Comparison of ENCODE assay signal across 9 cellular contexts in the genomic region with DNA sequence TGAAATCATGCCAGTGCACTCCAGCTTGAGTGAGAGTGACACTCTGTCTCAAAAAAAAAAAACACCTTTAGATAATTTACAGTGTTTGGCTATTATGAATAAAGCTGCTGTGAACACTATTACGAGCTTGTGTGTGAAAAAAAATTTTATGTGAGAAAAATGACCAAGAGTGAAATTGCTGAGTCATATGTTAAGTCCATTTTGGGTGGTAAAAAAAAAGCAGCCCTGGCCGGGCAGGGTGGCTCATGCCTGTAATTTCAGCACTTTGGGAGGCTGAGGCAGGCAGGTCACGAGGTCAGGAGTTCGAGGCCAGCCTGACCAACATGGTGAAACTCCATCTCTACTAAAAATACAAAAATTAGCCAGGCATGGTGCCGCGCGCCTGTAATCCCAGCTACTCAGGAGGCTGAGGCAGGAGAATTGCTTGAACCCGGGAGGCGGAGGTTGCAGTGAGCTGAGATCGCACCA. TPM values are rescaled to one million over a fixed set of nuclear protein-coding genes. Genes with fewer than 3 reads are reported as not detected.
DNase-seq lines count a peak whose midpoint lies in the region; ATAC-seq, FAIRE-seq and TF ChIP-seq lines count a peak whose summit lies in the region.
"Not testable (repeated sequence)": the region's sequence is repeated elsewhere in the genome, so short reads cannot be mapped to it uniquely, and the experiment has no call there.
"Had no signal": no experiment of that assay in that cellular context is flagged by ENCODE, and none has a peak within 500 bp of the region (broad histone marks: within the 10 kb centered on the region; RNA-seq: fewer than 3 reads in every experiment).

No MANE protein-coding gene starts in this region.

- H3K4me2 ChIP-seq in Karpas-422 (ENCODE audit: low read depth, low read length, poor library complexity, severe bottlenecking); astrocyte (ENCODE audit: low read length): not testable (repeated sequence)

- not testable (repeated sequence) for FAIRE-seq in astrocyte (lab: Jason Lieb, UNC)

- not testable (repeated sequence) for H3K9ac ChIP-seq in Karpas-422 (ENCODE audit: low read length); astrocyte (ENCODE audit: low read length)

- not testable (repeated sequence) for H3K27ac ChIP-seq in Karpas-422 (ENCODE audit: low read length); astrocyte (ENCODE audit: low read depth, low read length)

- H3K9me2 ChIP-seq in Karpas-422 (replicated peaks; ENCODE audit: insufficient read depth, low read length) = not testable (repeated sequence)

- H3K27me3 ChIP-seq in Karpas-422 (ENCODE audit: low read length); astrocyte (ENCODE audit: insufficient read depth, low read length): not testable (repeated sequence)

- DNase-seq in GM12865 (ENCODE audit: low read depth) (peak; percentile 90), GM20000 (ENCODE audit: low spot score) (peak; percentile 36), Karpas-422 (peak; percentile 17), posterior vena cava (ENCODE audit: low spot score) (peak; percentile 14)
- not testable (repeated sequence) for DNase-seq in astrocyte (ENCODE audit: low read depth)

- not testable (repeated sequence) for H2AFZ ChIP-seq in Karpas-422 (ENCODE audit: low read length); astrocyte (ENCODE audit: low read depth, low read length)

- intact Hi-C loops in posterior vena cava (cut with DNase I) = not testable (repeated sequence)

- not testable (repeated sequence) for TF ChIP-seq CTCF in GM12865 (IDR thresholded peaks at IDR 0.05; ENCODE audit: insufficient read depth, low read depth, low read length, missing control alignments); GM20000 (IDR thresholded peaks at IDR 0.05; ENCODE audit: extremely low read depth, missing control alignments); astrocyte (IDR thresholded peaks at IDR 0.05; ENCODE audit: insufficient read depth, low read depth, low read length)

- peak overlapping the region; percentile 12 for H3K27ac Mint-ChIP-seq in astrocyte (ENCODE audit: unreplicated experiment)

- not testable (repeated sequence) for H3K4me1 ChIP-seq in Karpas-422 (ENCODE audit: low read length); astrocyte (ENCODE audit: insufficient read depth, low read length)

- peak; percentile 78 for ATAC-seq in GM18867 (IDR thresholded peaks at IDR 0.05; ENCODE audit: unreplicated experiment)
- ATAC-seq in HG02588 (IDR thresholded peaks at IDR 0.05; ENCODE audit: unreplicated experiment) = peak; percentile 54
- peak; percentile 66 for ATAC-seq in HG03095 (IDR thresholded peaks at IDR 0.05; ENCODE audit: unreplicated experiment)

- not testable (repeated sequence) for H3K9me3 ChIP-seq in Karpas-422 (ENCODE audit: low read length); astrocyte (ENCODE audit: insufficient read depth, low read depth, low read length)

- not testable (repeated sequence) for H3K4me3 ChIP-seq in GM12865 (ENCODE audit: low read depth, low read length); Karpas-422 (ENCODE audit: low read length); astrocyte (ENCODE audit: insufficient read depth, low read depth, low read length)

- not testable (repeated sequence) for H3K4me3 Mint-ChIP-seq in astrocyte (ENCODE audit: unreplicated experiment)

- not testable (repeated sequence) for H3K36me3 ChIP-seq in Karpas-422 (ENCODE audit: insufficient read depth, low read length); astrocyte (ENCODE audit: insufficient read depth, low read length)

- not testable (repeated sequence) for H3K9me3 Mint-ChIP-seq in astrocyte (ENCODE audit: unreplicated experiment)

- H3K79me2 ChIP-seq in Karpas-422 (ENCODE audit: low read length); astrocyte (ENCODE audit: insufficient read depth, low read length): not testable (repeated sequence)

- not testable (repeated sequence) for H4K20me1 ChIP-seq in Karpas-422 (ENCODE audit: insufficient read depth, low read depth, low read length); astrocyte (ENCODE audit: insufficient read depth, low read length)

- not testable (repeated sequence) for H3K4me1 Mint-ChIP-seq in astrocyte (ENCODE audit: low read depth, unreplicated experiment)

- not testable (repeated sequence) for H3K36me3 Mint-ChIP-seq in astrocyte (ENCODE audit: low read depth, unreplicated experiment)

- not testable (repeated sequence) for H3K27me3 Mint-ChIP-seq in astrocyte (ENCODE audit: low read depth, unreplicated experiment)

RNA-seq across cellular contexts. Expression of gene MELK, which starts 22.0 kb away (rescaled TPM):
- 16.0 and 22.2 TPM in 2 replicates for total RNA-seq in Karpas-422 (2014; rRNA removed; shearing (Covaris generic); ENCODE audit: low replicate concordance)
- 8.4 and 12.3 TPM in 2 replicates for total RNA-seq in astrocyte
- under 1 TPM; 0.52 to 0.88 TPM for total RNA-seq in posterior vena cava
- total RNA-seq: ascending aorta had no signal
